1 cellular context compared by ENCODE assay signal in the genomic region with DNA sequence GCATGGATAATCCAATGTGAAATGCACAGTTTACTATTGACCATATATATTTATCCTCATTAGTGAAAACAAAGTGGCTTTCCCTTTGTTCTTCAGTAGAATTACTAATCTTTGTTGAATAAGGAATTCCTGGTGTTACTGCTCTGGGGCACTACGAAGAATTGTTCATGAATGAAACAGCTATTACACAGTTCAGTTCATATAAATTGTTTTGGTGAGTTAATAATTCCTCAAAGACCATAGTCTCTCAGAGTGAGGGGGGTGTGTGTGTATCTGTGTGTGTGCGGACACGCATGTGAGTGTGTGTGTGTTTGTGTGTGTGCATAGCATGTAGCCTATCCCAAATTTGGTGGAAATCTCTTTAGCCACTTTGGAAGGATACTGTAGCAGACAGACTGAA.
TF ChIP-seq lines count a peak whose summit lies in the region.

No MANE protein-coding gene starts in this region.

TF ChIP-seq in GM23338, 12 proteins besides CTCF, POLR2A, EP300 and RAD21:
- TF ChIP-seq, protein P1, sequence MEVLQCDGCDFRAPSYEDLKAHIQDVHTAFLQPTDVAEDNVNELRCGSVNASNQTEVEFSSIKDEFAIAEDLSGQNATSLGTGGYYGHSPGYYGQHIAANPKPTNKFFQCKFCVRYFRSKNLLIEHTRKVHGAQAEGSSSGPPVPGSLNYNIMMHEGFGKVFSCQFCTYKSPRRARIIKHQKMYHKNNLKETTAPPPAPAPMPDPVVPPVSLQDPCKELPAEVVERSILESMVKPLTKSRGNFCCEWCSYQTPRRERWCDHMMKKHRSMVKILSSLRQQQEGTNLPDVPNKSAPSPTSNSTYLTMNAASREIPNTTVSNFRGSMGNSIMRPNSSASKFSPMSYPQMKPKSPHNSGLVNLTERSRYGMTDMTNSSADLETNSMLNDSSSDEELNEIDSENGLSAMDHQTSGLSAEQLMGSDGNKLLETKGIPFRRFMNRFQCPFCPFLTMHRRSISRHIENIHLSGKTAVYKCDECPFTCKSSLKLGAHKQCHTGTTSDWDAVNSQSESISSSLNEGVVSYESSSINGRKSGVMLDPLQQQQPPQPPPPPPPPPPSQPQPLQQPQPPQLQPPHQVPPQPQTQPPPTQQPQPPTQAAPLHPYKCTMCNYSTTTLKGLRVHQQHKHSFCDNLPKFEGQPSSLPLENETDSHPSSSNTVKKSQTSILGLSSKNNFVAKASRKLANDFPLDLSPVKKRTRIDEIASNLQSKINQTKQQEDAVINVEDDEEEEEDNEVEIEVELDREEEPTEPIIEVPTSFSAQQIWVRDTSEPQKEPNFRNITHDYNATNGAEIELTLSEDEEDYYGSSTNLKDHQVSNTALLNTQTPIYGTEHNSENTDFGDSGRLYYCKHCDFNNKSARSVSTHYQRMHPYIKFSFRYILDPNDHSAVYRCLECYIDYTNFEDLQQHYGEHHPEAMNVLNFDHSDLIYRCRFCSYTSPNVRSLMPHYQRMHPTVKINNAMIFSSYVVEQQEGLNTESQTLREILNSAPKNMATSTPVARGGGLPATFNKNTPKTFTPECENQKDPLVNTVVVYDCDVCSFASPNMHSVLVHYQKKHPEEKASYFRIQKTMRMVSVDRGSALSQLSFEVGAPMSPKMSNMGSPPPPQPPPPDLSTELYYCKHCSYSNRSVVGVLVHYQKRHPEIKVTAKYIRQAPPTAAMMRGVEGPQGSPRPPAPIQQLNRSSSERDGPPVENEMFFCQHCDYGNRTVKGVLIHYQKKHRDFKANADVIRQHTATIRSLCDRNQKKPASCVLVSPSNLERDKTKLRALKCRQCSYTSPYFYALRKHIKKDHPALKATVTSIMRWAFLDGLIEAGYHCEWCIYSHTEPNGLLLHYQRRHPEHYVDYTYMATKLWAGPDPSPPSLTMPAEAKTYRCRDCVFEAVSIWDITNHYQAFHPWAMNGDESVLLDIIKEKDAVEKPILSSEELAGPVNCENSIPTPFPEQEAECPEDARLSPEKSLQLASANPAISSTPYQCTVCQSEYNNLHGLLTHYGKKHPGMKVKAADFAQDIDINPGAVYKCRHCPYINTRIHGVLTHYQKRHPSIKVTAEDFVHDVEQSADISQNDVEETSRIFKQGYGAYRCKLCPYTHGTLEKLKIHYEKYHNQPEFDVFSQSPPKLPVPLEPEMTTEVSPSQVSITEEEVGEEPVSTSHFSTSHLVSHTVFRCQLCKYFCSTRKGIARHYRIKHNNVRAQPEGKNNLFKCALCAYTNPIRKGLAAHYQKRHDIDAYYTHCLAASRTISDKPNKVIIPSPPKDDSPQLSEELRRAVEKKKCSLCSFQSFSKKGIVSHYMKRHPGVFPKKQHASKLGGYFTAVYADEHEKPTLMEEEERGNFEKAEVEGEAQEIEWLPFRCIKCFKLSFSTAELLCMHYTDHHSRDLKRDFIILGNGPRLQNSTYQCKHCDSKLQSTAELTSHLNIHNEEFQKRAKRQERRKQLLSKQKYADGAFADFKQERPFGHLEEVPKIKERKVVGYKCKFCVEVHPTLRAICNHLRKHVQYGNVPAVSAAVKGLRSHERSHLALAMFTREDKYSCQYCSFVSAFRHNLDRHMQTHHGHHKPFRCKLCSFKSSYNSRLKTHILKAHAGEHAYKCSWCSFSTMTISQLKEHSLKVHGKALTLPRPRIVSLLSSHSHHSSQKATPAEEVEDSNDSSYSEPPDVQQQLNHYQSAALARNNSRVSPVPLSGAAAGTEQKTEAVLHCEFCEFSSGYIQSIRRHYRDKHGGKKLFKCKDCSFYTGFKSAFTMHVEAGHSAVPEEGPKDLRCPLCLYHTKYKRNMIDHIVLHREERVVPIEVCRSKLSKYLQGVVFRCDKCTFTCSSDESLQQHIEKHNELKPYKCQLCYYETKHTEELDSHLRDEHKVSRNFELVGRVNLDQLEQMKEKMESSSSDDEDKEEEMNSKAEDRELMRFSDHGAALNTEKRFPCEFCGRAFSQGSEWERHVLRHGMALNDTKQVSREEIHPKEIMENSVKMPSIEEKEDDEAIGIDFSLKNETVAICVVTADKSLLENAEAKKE (CRISPR knock-in tag; IDR thresholded peaks at IDR 0.05), result no peak
- TF ChIP-seq POLR2AphosphoS5 (IDR thresholded peaks at IDR 0.05; ENCODE audit: low read depth) (no peak), JUNB (IDR thresholded peaks at IDR 0.05; ENCODE audit: unreplicated experiment) (no peak), REST (IDR thresholded peaks at IDR 0.05; ENCODE audit: unreplicated experiment) (no peak), CREB1 (CRISPR knock-in tag; IDR thresholded peaks at IDR 0.05; ENCODE audit: low read depth) (no peak), ZNF331 (CRISPR knock-in tag; IDR thresholded peaks at IDR 0.05; ENCODE audit: low read depth) (no peak), STAT1 (IDR thresholded peaks at IDR 0.05; ENCODE audit: unreplicated experiment) (no peak)
